24 cellular contexts compared by ENCODE assay signal in genomic region chr4:189845145-189845846, GRCh38.
DNase-seq lines count a peak whose midpoint lies in the region; ATAC-seq and TF ChIP-seq lines count a peak whose summit lies in the region.
"Had no signal": no experiment of that assay in that cellular context is flagged by ENCODE, and none has a peak within 500 bp of the region (broad histone marks: within the 10 kb centered on the region; RNA-seq: fewer than 3 reads in every experiment).

No MANE protein-coding gene starts in this region.

- peaks cover 34% of the 10 kb centered on the region for H3K9me3 Mint-ChIP-seq in HFFc6
- H3K9me3 Mint-ChIP-seq in effector memory CD8-positive, alpha-beta T cell = no peaks in the 10 kb centered on the region
- H3K9me3 Mint-ChIP-seq: activated CD8-positive, alpha-beta T cell treated with anti-CD3 and anti-CD28 coated beads for 36 hours had no signal

- H3K27ac ChIP-seq in RWPE2 (ENCODE audit: poor library complexity, severe bottlenecking) (no peak overlapping the region), caudate nucleus (ENCODE audit: low read depth, low read length) (no peak overlapping the region)
- H3K27ac ChIP-seq: left ventricle myocardium inferior, neural progenitor cell, pancreas, skin epidermis, thoracic aorta, uterus had no signal

- CTCF ChIA-PET in AG04449 (lab: Yijun Ruan, JAX) = no interaction called here

- H3K27ac Mint-ChIP-seq in HFFc6 = no peak overlapping the region; the same call in none of the 2 replicates
- H3K27ac Mint-ChIP-seq in effector memory CD8-positive, alpha-beta T cell = no peak overlapping the region
- H3K27ac Mint-ChIP-seq: activated CD8-positive, alpha-beta T cell treated with anti-CD3 and anti-CD28 coated beads for 36 hours; CD4-positive, CD25-positive, alpha-beta regulatory T cell; neural progenitor cell had no signal

- POLR2A ChIA-PET in AG04449 (lab: Yijun Ruan, JAX) = no interaction called here

- TF ChIP-seq CTCF in AG04449 (IDR thresholded peaks at IDR 0.05; ENCODE audit: insufficient read depth, low read length, missing control alignments) (no peak), HFFc6 (IDR thresholded peaks at IDR 0.05) (no peak), RWPE2 (IDR thresholded peaks at IDR 0.05; ENCODE audit: poor library complexity, severe bottlenecking) (no peak), foreskin fibroblast (IDR thresholded peaks at IDR 0.05; ENCODE audit: low read depth, low read length) (no peak)

- DNase-seq in AG04449 (ENCODE audit: low read depth, low spot score) = peak; percentile 28
- peak; percentile 63 for DNase-seq in HFFc6
- DNase-seq in RWPE2 (ENCODE audit: low spot score) = no peak
- peak; percentile 20 to 22 for DNase-seq in foreskin fibroblast
- DNase-seq in NCI-H1417 treated with DMSO at 0.1 percent for 48 hours (lab: John Stamatoyannopoulos, UW) = no peak
- no peak for DNase-seq in effector memory CD8-positive, alpha-beta T cell
- no peak for DNase-seq in NCI-H2081 treated with DMSO at 0.1 percent for 48 hours (lab: John Stamatoyannopoulos, UW)
- no peak for DNase-seq in caudate nucleus (lab: John Stamatoyannopoulos, UW)
- DNase-seq: 8988T; activated CD8-positive, alpha-beta T cell treated with anti-CD3 and anti-CD28 coated beads for 36 hours; activated naive CD4-positive, alpha-beta T cell treated with anti-CD3 and anti-CD28 coated beads, Interleukin-2, amount 50 U/mL, for 16 hours; AML-193; amygdala; CD4-positive, CD25-positive, alpha-beta regulatory T cell; DND-41; glutamatergic neuron; left ventricle myocardium inferior; NCI-H1694; pancreas; stimulated activated naive CD4-positive, alpha-beta T cell treated with Interleukin-2 at 50 U/mL for 16 hours; uterus had no signal

- no peaks in the 10 kb centered on the region for H3K27me3 ChIP-seq in RWPE2 (ENCODE audit: insufficient read depth, poor library complexity, severe bottlenecking)
- H3K27me3 ChIP-seq: neural progenitor cell, pancreas, uterus had no signal

- peak; percentile 66 for ATAC-seq in RWPE2 (ENCODE audit: low read depth)
- ATAC-seq in effector memory CD8-positive, alpha-beta T cell (replicated peaks) = no peak
- ATAC-seq: activated CD8-positive, alpha-beta T cell treated with anti-CD3 and anti-CD28 coated beads for 36 hours; pancreas had no signal

- H3K4me1 ChIP-seq in RWPE2 (ENCODE audit: insufficient read depth, poor library complexity, severe bottlenecking) = no peaks in the 10 kb centered on the region
- H3K4me1 ChIP-seq: neural progenitor cell, pancreas, uterus had no signal

- H3K36me3 Mint-ChIP-seq in HFFc6 (ENCODE audit: low read depth) = peaks cover 3% of the 10 kb centered on the region; the same call in 1 of the 2 replicates
- H3K36me3 Mint-ChIP-seq in effector memory CD8-positive, alpha-beta T cell (ENCODE audit: insufficient read depth) = no peaks in the 10 kb centered on the region
- H3K36me3 Mint-ChIP-seq: CD4-positive, CD25-positive, alpha-beta regulatory T cell; neural progenitor cell had no signal

- no peaks in the 10 kb centered on the region for H3K36me3 ChIP-seq in RWPE2 (ENCODE audit: low read depth)
- H3K36me3 ChIP-seq: left ventricle myocardium inferior, neural progenitor cell, pancreas, thoracic aorta, uterus had no signal

- peaks cover 10% of the 10 kb centered on the region for H3K4me1 Mint-ChIP-seq in HFFc6 (ENCODE audit: low read depth)
- H3K4me1 Mint-ChIP-seq in effector memory CD8-positive, alpha-beta T cell (ENCODE audit: low read depth in 2 of 2) = no peaks in the 10 kb centered on the region
- H3K4me1 Mint-ChIP-seq: CD4-positive, CD25-positive, alpha-beta regulatory T cell; neural progenitor cell had no signal

- peaks cover 4% of the 10 kb centered on the region for H3K27me3 Mint-ChIP-seq in HFFc6 (ENCODE audit: insufficient read depth)
- H3K27me3 Mint-ChIP-seq in effector memory CD8-positive, alpha-beta T cell = no peaks in the 10 kb centered on the region
- H3K27me3 Mint-ChIP-seq: activated CD8-positive, alpha-beta T cell treated with anti-CD3 and anti-CD28 coated beads for 36 hours; CD4-positive, CD25-positive, alpha-beta regulatory T cell had no signal

- H3K4me3 ChIP-seq in AG04449 (ENCODE audit: low read depth, low read length) (no peak overlapping the region), RWPE2 (ENCODE audit: severe bottlenecking) (no peak overlapping the region), foreskin fibroblast (ENCODE audit: low read depth in 1 of 2, low read length in 2 of 2) (no peak overlapping the region)
- H3K4me3 ChIP-seq: left ventricle myocardium inferior, neural progenitor cell, pancreas, skin epidermis, thoracic aorta, uterus had no signal

- no peaks in the 10 kb centered on the region for H3K9me3 ChIP-seq in RWPE2 (ENCODE audit: severe bottlenecking)
- H3K9me3 ChIP-seq: left ventricle myocardium inferior, pancreas, thoracic aorta, uterus had no signal

- H3K4me3 Mint-ChIP-seq in HFFc6 = peak overlapping the region; percentile 55; the same call in 1 of the 2 replicates
- H3K4me3 Mint-ChIP-seq in effector memory CD8-positive, alpha-beta T cell = no peak overlapping the region
- H3K4me3 Mint-ChIP-seq: activated CD8-positive, alpha-beta T cell treated with anti-CD3 and anti-CD28 coated beads for 36 hours; CD4-positive, CD25-positive, alpha-beta regulatory T cell; neural progenitor cell had no signal

Comparison
In these comparisons a context has a peak if more than half of its experiments do, and no peak if none do; other contexts are left out.
1. DNase-seq: peak in AG04449 (single experiment), HFFc6 (single experiment) and foreskin fibroblast (2 of 2); none in RWPE2 (single experiment), NCI-H1417 treated with DMSO at 0.1 percent for 48 hours (single experiment), effector memory CD8-positive, alpha-beta T cell (0 of 3), NCI-H2081 treated with DMSO at 0.1 percent for 48 hours (single experiment) and caudate nucleus (0 of 61).